12 cellular contexts compared by ENCODE assay signal in genomic region chr2:215811003-215811402, GRCh38.
A peak's percentile ranks its signal among the peaks of the same experiment; 100 is the strongest.
DNase-seq lines count a peak whose midpoint lies in the region; ATAC-seq, FAIRE-seq and TF ChIP-seq lines count a peak whose summit lies in the region.
"Had no signal": no experiment of that assay in that cellular context is flagged by ENCODE, and none has a peak within 500 bp of the region (broad histone marks: within the 10 kb centered on the region; RNA-seq: fewer than 3 reads in every experiment).

No MANE protein-coding gene starts in this region.

- H3K36me3 Mint-ChIP-seq in dendritic cell treated with granulocyte-macrophage colony-stimulating factor and Interleukin-4, amounts not matched to agents 40 ng/mL and 50 ng/mL, for 4 days (ENCODE audit: low read depth): no peaks in the 10 kb centered on the region
- no peaks in the 10 kb centered on the region for H3K36me3 Mint-ChIP-seq in WTC11

- H3K27ac Mint-ChIP-seq in dendritic cell treated with granulocyte-macrophage colony-stimulating factor and Interleukin-4, amounts not matched to agents 40 ng/mL and 50 ng/mL, for 4 days: peak overlapping the region; percentile 56
- no peak overlapping the region for H3K27ac Mint-ChIP-seq in WTC11

- no peaks in the 10 kb centered on the region for H3K27me3 ChIP-seq in suprapubic skin
- H3K27me3 ChIP-seq: pancreas, vagina had no signal

- H3K27ac ChIP-seq in suprapubic skin: no peak overlapping the region
- H3K27ac ChIP-seq: pancreas, vagina had no signal

- H3K4me3 ChIP-seq in suprapubic skin: no peak overlapping the region
- H3K4me3 ChIP-seq: pancreas, vagina had no signal

- POLR2A ChIA-PET in WTC11 (lab: Charles Lee): interaction anchor here (0.5 kb wide), 1 partner anchor 102 kb away, joined by 3 read pairs; no protein-coding TSS in a partner anchor

- no peaks in the 10 kb centered on the region for H3K9me3 Mint-ChIP-seq in dendritic cell treated with granulocyte-macrophage colony-stimulating factor and Interleukin-4, amounts not matched to agents 40 ng/mL and 50 ng/mL, for 4 days
- H3K9me3 Mint-ChIP-seq in WTC11: no peaks in the 10 kb centered on the region

- DNase-seq in suprapubic skin (ENCODE audit: low spot score in 2 of 2) (no peak), T1000 (lab: John Stamatoyannopoulos, UW) (no peak), WTC11 (ENCODE audit: low spot score) (no peak), GM19239 (ENCODE audit: insufficient read length, low spot score) (no peak)
- DNase-seq: activated CD4-positive, alpha-beta T cell treated with anti-CD3 and anti-CD28 coated beads, Interleukin-2, amount 50 U/mL, for 48 hours; NCI-H1048; pancreas had no signal

- no peak overlapping the region for H3K4me3 Mint-ChIP-seq in dendritic cell treated with granulocyte-macrophage colony-stimulating factor and Interleukin-4, amounts not matched to agents 40 ng/mL and 50 ng/mL, for 4 days
- no peak overlapping the region for H3K4me3 Mint-ChIP-seq in WTC11

- H3K27me3 Mint-ChIP-seq in dendritic cell treated with granulocyte-macrophage colony-stimulating factor and Interleukin-4, amounts not matched to agents 40 ng/mL and 50 ng/mL, for 4 days: peaks cover 18% of the 10 kb centered on the region
- no peaks in the 10 kb centered on the region for H3K27me3 Mint-ChIP-seq in WTC11 (ENCODE audit: low read depth)

- TF ChIP-seq EP300 in suprapubic skin (IDR thresholded peaks at IDR 0.05): no peak

- H3K36me3 ChIP-seq in suprapubic skin: no peaks in the 10 kb centered on the region
- H3K36me3 ChIP-seq: pancreas, vagina had no signal

- 94% methylated on average over 3 of the region's 3 CpGs for WGBS in suprapubic skin

- H3K9me3 ChIP-seq in suprapubic skin: no peaks in the 10 kb centered on the region
- H3K9me3 ChIP-seq: pancreas, vagina had no signal

- no peak for TF ChIP-seq POLR2A in suprapubic skin (IDR thresholded peaks at IDR 0.05)

- ATAC-seq in GM18867 (IDR thresholded peaks at IDR 0.05; ENCODE audit: unreplicated experiment) (peak; percentile 29), GM21526 (IDR thresholded peaks at IDR 0.05; ENCODE audit: low FRiP score, unreplicated experiment) (peak; percentile 39), HG03139 (IDR thresholded peaks at IDR 0.05; ENCODE audit: unreplicated experiment) (peak; percentile 27), WTC11 (no peak)

- intact Hi-C loops in dendritic cell treated with granulocyte-macrophage colony-stimulating factor and Interleukin-4, amounts not matched to agents 40 ng/mL and 50 ng/mL, for 4 days (cut with micrococcal nuclease): loop anchor here (10.0 kb wide), 1 partner anchor 106 kb away; no protein-coding TSS in a partner anchor

- FAIRE-seq in GM19239 (lab: Jason Lieb, UNC): no peak
- FAIRE-seq: pancreas had no signal

- H3K4me1 Mint-ChIP-seq in dendritic cell treated with granulocyte-macrophage colony-stimulating factor and Interleukin-4, amounts not matched to agents 40 ng/mL and 50 ng/mL, for 4 days (ENCODE audit: low read depth): peaks cover 36% of the 10 kb centered on the region
- peaks cover 19% of the 10 kb centered on the region for H3K4me1 Mint-ChIP-seq in WTC11

- CTCF ChIA-PET in WTC11 (lab: Charles Lee): interaction anchor here (1.8 kb wide), 1 partner anchor 17 kb away, joined by 7 read pairs; no protein-coding TSS in a partner anchor

- no peaks in the 10 kb centered on the region for H3K4me1 ChIP-seq in suprapubic skin
- H3K4me1 ChIP-seq: pancreas, vagina had no signal

- TF ChIP-seq CTCF in suprapubic skin (IDR thresholded peaks at IDR 0.05) (no peak), WTC11 (IDR thresholded peaks at IDR 0.05) (no peak)

TF ChIP-seq in WTC11, 78 proteins besides CTCF, POLR2A, EP300 and RAD21:
- TF ChIP-seq TEAD1 (CRISPR knock-in tag; IDR thresholded peaks at IDR 0.05) (no peak), E2F5 (CRISPR knock-in tag; IDR thresholded peaks at IDR 0.05) (no peak), MXD4 (CRISPR knock-in tag; IDR thresholded peaks at IDR 0.05; ENCODE audit: borderline replicate concordance) (no peak), USF1 (CRISPR knock-in tag; IDR thresholded peaks at IDR 0.05) (no peak), FOXK1 (CRISPR knock-in tag; IDR thresholded peaks at IDR 0.05) (no peak), STAT6 (CRISPR knock-in tag; conservative IDR thresholded peaks at IDR 0.05; ENCODE audit: low read depth) (no peak), ZMAT4 (CRISPR knock-in tag; IDR thresholded peaks at IDR 0.05) (no peak), ZNF396 (CRISPR knock-in tag; IDR thresholded peaks at IDR 0.05; ENCODE audit: borderline replicate concordance) (no peak), ZNF317 (CRISPR knock-in tag; IDR thresholded peaks at IDR 0.05; ENCODE audit: borderline replicate concordance, low read depth) (no peak), ZNF416 (CRISPR knock-in tag; IDR thresholded peaks at IDR 0.05) (no peak), JAZF1 (CRISPR knock-in tag; IDR thresholded peaks at IDR 0.05) (no peak), CREM (CRISPR knock-in tag; IDR thresholded peaks at IDR 0.05) (no peak), ZNF671 (CRISPR knock-in tag; IDR thresholded peaks at IDR 0.05) (no peak), MLX (CRISPR knock-in tag; IDR thresholded peaks at IDR 0.05) (no peak)
